ENCODE assay signal across 15 cellular contexts in the genomic region with DNA sequence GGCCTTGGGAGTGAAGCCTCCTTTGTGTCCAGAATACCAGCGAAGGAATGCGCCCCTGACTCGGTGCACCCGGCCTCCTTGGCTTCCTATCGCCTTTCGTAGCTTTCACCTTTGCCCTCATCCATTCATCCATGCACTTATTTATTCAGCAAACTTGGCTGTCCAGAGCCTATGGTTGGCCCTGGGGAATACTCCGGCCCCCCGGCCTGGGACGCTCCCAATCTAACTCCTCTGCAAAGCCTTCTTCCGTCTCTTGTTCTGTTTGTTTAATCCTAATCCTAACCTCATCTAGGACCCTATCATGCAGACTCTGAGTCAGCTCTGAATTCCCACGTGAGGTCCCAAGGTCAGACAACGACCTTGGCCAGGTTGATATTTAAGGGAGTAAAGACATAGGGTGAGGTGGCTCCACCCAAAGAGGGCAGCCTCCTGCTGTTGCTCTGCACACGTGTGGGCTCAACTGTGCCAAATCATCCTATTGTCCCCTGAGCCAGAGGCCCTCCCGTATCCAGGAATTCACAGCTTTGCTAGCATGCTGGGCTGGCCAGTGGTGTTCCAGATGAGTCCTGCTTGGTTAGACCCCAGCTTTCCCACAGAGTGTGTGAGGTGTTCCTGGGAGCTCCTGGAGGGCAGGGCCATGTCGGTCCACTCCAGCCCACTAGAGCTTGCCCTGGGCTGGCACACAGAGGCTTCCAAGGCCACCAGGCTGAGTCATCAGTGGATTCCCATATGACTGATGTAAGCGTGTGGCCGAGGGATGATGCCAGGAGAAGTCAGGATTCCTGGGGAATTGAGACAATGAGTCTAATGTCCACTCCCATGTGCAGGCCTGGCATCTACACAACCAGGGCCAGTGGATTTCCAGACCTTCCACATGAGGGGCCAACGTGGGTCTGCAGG. TPM values are rescaled to one million over a fixed set of nuclear protein-coding genes. Genes with fewer than 3 reads are reported as not detected.
A peak's percentile ranks its signal among the peaks of the same experiment; 100 is the strongest.
DNase-seq lines count a peak whose midpoint lies in the region; ATAC-seq and TF ChIP-seq lines count a peak whose summit lies in the region.
"Had no signal": no experiment of that assay in that cellular context is flagged by ENCODE, and none has a peak within 500 bp of the region (broad histone marks: within the 10 kb centered on the region; RNA-seq: fewer than 3 reads in every experiment).

No MANE protein-coding gene starts in this region.

- no peak overlapping the region for H3K27ac ChIP-seq in psoas muscle
- H3K27ac ChIP-seq: neural progenitor cell had no signal

- no peaks in the 10 kb centered on the region for H3K9me3 ChIP-seq in psoas muscle

- no peaks in the 10 kb centered on the region for H3K4me1 ChIP-seq in psoas muscle
- H3K4me1 ChIP-seq: neural progenitor cell had no signal

- DNase-seq in GM04503 (ENCODE audit: low read depth) (peak; percentile 23), M059J (ENCODE audit: low read depth) (peak; percentile 82), epithelial cell of proximal tubule (ENCODE audit: low read depth) (peak; percentile 37), psoas muscle (peak; percentile 23 to 38), left lobe of liver (ENCODE audit: low spot score) (no peak), SK-N-DZ (ENCODE audit: low spot score) (no peak), activated gamma-delta T cell (lab: John Stamatoyannopoulos, UW) (no peak)
- no peak for DNase-seq in activated naive CD4-positive, alpha-beta T cell treated with Interleukin-2 at 50 U/mL for 16 hours
- DNase-seq: CD4-positive, alpha-beta memory T cell; KG1; NCI-H187 treated with DMSO at 0.1 percent for 48 hours; SHP77 had no signal

- no peak overlapping the region for H3K4me3 ChIP-seq in epithelial cell of proximal tubule (ENCODE audit: low read depth, low read length)
- no peak overlapping the region for H3K4me3 ChIP-seq in psoas muscle
- H3K4me3 ChIP-seq: lung, neural progenitor cell had no signal

- WGBS in psoas muscle, 3 donors, result 57 to 60% (median 58%) methylated on average over 18 of the region's 18 CpGs

- no peak for TF ChIP-seq CTCF in epithelial cell of proximal tubule (conservative IDR thresholded peaks at IDR 0.05; ENCODE audit: low read depth, low read length)
- TF ChIP-seq CTCF in psoas muscle (IDR thresholded peaks at IDR 0.05), result no peak

- no peaks in the 10 kb centered on the region for H3K27me3 ChIP-seq in psoas muscle (ENCODE audit: insufficient read depth in 3 of 3, low read length in 2 of 3)

- ATAC-seq in psoas muscle (peak in 3 of 4 donors; percentile 55 to 63 (median 60)), left lobe of liver (no peak)
- ATAC-seq: esophagus mucosa had no signal

- intact Hi-C loops in psoas muscle (cut with DNase I), result no loop called here

- H3K36me3 ChIP-seq in psoas muscle (ENCODE audit: insufficient read depth in 1 of 2, low read depth in 1 of 2), result no peaks in the 10 kb centered on the region
- H3K36me3 ChIP-seq: neural progenitor cell had no signal

RNA-seq across cellular contexts. Expression of gene CCNE1, which starts 6.5 kb away (rescaled TPM):
- total RNA-seq in M059J (2014; rRNA removed; shearing (Covaris generic)), result 33.0 and 40.2 TPM in 2 replicates
- 18.6 and 22.1 TPM in 2 replicates for total RNA-seq in epithelial cell of proximal tubule
- 1 to 10 TPM in 3 of 4 donors, under 1 TPM in 1; 0.97 to 2.3 (median 2.1) TPM for total RNA-seq in psoas muscle
- polyA plus RNA-seq in psoas muscle, result 1 to 10 TPM; 1.9 to 6.7 (median 2.0) TPM
- 0.20 TPM for total RNA-seq in left lobe of liver
- 26.2 and 28.0 TPM in 2 replicates for polyA plus RNA-seq in SK-N-DZ (2014; cell fraction: cytosol; rRNA removed)
- 48.9 and 64.6 TPM in 2 replicates for polyA plus RNA-seq in SK-N-DZ (2014; cell fraction: nucleus; rRNA removed)

Comparison
In these comparisons a context has a peak if more than half of its experiments do, and no peak if none do; other contexts are left out.
1. DNase-seq: peak in GM04503 (single experiment), M059J (single experiment), epithelial cell of proximal tubule (single experiment) and psoas muscle (2 of 2); none in left lobe of liver (single experiment), SK-N-DZ (single experiment), activated naive CD4-positive, alpha-beta T cell treated with Interleukin-2 at 50 U/mL for 16 hours (single experiment) and activated gamma-delta T cell (single experiment).